ENCODE assay signal across 19 cellular contexts in genomic region chr3:150626148-150626930, GRCh38.
"Had no signal": no experiment of that assay in that cellular context is flagged by ENCODE, and none has a peak within 500 bp of the region (broad histone marks: within the 10 kb centered on the region; RNA-seq: fewer than 3 reads in every experiment).

No MANE protein-coding gene starts in this region.

- H3K4me2 ChIP-seq: smooth muscle cell had no signal

- H3K9me3 ChIP-seq: tibial artery had no signal

- DNase-seq: activated CD4-positive, alpha-beta T cell treated with anti-CD3 and anti-CD28 coated beads, Interleukin-2, amount 50 U/mL, for 4 hours; activated gamma-delta T cell; activated T-cell treated with anti-CD3 and anti-CD28 coated beads, Interleukin-2, amount 50 U/mL, for 4 hours; aorta; brain microvascular endothelial cell; central memory CD4-positive, alpha-beta T cell; immature natural killer cell; kidney glomerular epithelial cell; left ventricle myocardium superior; stimulated activated CD4-positive, alpha-beta T cell treated with anti-CD3 and anti-CD28 coated beads, Interleukin-4, amount 100 ng/mL, for 1 hour; T-cell; T-helper 9 cell; tibial artery had no signal

- H3K27me3 Mint-ChIP-seq: stimulated activated memory B cell treated with anti-CD40 and anti-IgM and Interleukin-4, amounts not matched to agents 10 μg/mL and 1 μg/mL and 100 μg/mL, for 72 hours; T-cell had no signal

- H3K27ac Mint-ChIP-seq: stimulated activated memory B cell treated with anti-CD40 and anti-IgM and Interleukin-4, amounts not matched to agents 10 μg/mL and 1 μg/mL and 100 μg/mL, for 72 hours had no signal

- H3K4me3 ChIP-seq: coronary artery, smooth muscle cell, tibial artery had no signal

- H3K4me1 ChIP-seq: parathyroid adenoma had no signal

- H3K9me3 Mint-ChIP-seq: activated T-cell treated with anti-CD3 and anti-CD28 coated beads, Interleukin-2, amount 50 U/mL, for 4 hours; immature natural killer cell; stimulated activated memory B cell treated with anti-CD40 and anti-IgM and Interleukin-4, amounts not matched to agents 10 μg/mL and 1 μg/mL and 100 μg/mL, for 72 hours; T-cell had no signal

- H3K27me3 ChIP-seq: brain microvascular endothelial cell, tibial artery had no signal

- H3K79me2 ChIP-seq: parathyroid adenoma had no signal

- ATAC-seq: activated T-cell treated with anti-CD3 and anti-CD28 coated beads, Interleukin-2, amount 50 U/mL, for 4 hours; left ventricle myocardium superior; sciatic nerve; SK-N-SH treated with all-trans-retinoic acid at 6 μM for 48 hours; stimulated activated memory B cell treated with anti-CD40 and anti-IgM and Interleukin-4, amounts not matched to agents 10 μg/mL and 1 μg/mL and 100 μg/mL, for 72 hours; T-cell had no signal

- H3K9ac ChIP-seq: parathyroid adenoma had no signal

- H3K27ac ChIP-seq: brain microvascular endothelial cell, coronary artery, parathyroid adenoma, tibial artery had no signal

- H2AFZ ChIP-seq: parathyroid adenoma had no signal

- H3K4me3 Mint-ChIP-seq: activated T-cell treated with anti-CD3 and anti-CD28 coated beads, Interleukin-2, amount 50 U/mL, for 4 hours; immature natural killer cell; stimulated activated memory B cell treated with anti-CD40 and anti-IgM and Interleukin-4, amounts not matched to agents 10 μg/mL and 1 μg/mL and 100 μg/mL, for 72 hours; T-cell had no signal
